1 cellular context compared by ENCODE assay signal in genomic region chr19:17447704-17448189, GRCh38.
TF ChIP-seq lines count a peak whose summit lies in the region.

No MANE protein-coding gene starts in this region.

TF ChIP-seq in GM23338, 12 proteins besides CTCF, POLR2A, EP300 and RAD21:
- TF ChIP-seq CREB1 (CRISPR knock-in tag; IDR thresholded peaks at IDR 0.05; ENCODE audit: low read depth) (no peak), EZH2 (IDR thresholded peaks at IDR 0.05; ENCODE audit: low read depth, unreplicated experiment) (no peak), ZNF462 (CRISPR knock-in tag; IDR thresholded peaks at IDR 0.05) (no peak), REST (IDR thresholded peaks at IDR 0.05; ENCODE audit: unreplicated experiment) (no peak), JUNB (IDR thresholded peaks at IDR 0.05; ENCODE audit: unreplicated experiment) (no peak), EZH2phosphoT487 (IDR thresholded peaks at IDR 0.05; ENCODE audit: unreplicated experiment) (no peak), STAT1 (IDR thresholded peaks at IDR 0.05; ENCODE audit: unreplicated experiment) (no peak), NANOG (IDR thresholded peaks at IDR 0.05; ENCODE audit: borderline replicate concordance) (no peak)
